1 cellular context compared by ENCODE assay signal in the genomic region with DNA sequence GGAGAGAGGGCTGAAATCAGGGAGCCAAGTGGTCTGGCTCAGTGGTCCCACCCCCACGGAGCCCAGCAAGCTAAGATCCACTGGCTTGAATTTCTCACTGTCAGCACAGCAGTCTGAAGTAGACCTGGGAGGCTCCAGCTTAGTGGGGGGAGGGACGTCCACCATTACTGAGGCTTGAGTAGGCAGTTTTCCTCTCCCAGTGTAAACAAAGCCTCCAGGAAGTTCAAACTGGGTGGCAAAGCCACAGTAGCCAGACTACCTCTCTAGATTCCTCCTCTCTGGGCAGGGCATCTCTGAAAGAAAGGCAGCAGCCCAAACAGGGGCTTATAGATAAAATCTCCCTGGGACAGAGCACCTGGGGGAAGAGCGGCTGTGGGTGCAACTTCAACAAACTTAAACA.
TF ChIP-seq lines count a peak whose summit lies in the region.

No MANE protein-coding gene starts in this region.

TF ChIP-seq in IMR-90, 13 proteins besides CTCF, POLR2A, EP300 and RAD21:
- TF ChIP-seq, protein P1, sequence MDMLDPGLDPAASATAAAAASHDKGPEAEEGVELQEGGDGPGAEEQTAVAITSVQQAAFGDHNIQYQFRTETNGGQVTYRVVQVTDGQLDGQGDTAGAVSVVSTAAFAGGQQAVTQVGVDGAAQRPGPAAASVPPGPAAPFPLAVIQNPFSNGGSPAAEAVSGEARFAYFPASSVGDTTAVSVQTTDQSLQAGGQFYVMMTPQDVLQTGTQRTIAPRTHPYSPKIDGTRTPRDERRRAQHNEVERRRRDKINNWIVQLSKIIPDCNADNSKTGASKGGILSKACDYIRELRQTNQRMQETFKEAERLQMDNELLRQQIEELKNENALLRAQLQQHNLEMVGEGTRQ (IDR thresholded peaks at IDR 0.05; ENCODE audit: low read depth, low read length) = no peak
- TF ChIP-seq RFX5 (IDR thresholded peaks at IDR 0.05; ENCODE audit: low read depth, low read length) (no peak), CHD1 (IDR thresholded peaks at IDR 0.05; ENCODE audit: low read depth, low read length) (no peak), MAZ (IDR thresholded peaks at IDR 0.05; ENCODE audit: borderline replicate concordance, low read depth, low read length) (no peak), NFE2L2 (IDR thresholded peaks at IDR 0.05; ENCODE audit: low read depth, low read length) (no peak), MAFK (IDR thresholded peaks at IDR 0.05; ENCODE audit: low read depth, low read length) (no peak), MXI1 (IDR thresholded peaks at IDR 0.05; ENCODE audit: borderline replicate concordance, low read depth, low read length) (no peak), RCOR1 (IDR thresholded peaks at IDR 0.05; ENCODE audit: insufficient replicate concordance, low read length) (no peak), FOS (IDR thresholded peaks at IDR 0.05; ENCODE audit: low read depth, low read length) (no peak), BHLHE40 (IDR thresholded peaks at IDR 0.05; ENCODE audit: low read depth, low read length) (no peak), SMC3 (IDR thresholded peaks at IDR 0.05; ENCODE audit: low read depth, low read length) (no peak), CEBPB (IDR thresholded peaks at IDR 0.05; ENCODE audit: low read depth, low read length) (no peak)
- TF ChIP-seq, protein P2, sequence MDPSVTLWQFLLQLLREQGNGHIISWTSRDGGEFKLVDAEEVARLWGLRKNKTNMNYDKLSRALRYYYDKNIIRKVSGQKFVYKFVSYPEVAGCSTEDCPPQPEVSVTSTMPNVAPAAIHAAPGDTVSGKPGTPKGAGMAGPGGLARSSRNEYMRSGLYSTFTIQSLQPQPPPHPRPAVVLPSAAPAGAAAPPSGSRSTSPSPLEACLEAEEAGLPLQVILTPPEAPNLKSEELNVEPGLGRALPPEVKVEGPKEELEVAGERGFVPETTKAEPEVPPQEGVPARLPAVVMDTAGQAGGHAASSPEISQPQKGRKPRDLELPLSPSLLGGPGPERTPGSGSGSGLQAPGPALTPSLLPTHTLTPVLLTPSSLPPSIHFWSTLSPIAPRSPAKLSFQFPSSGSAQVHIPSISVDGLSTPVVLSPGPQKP (IDR thresholded peaks at IDR 0.05; ENCODE audit: borderline replicate concordance, low read depth, low read length) = no peak
TF ChIP-seq in IMR-90: peak in this region for 0.
